8 cellular contexts compared by ENCODE assay signal in the genomic region with DNA sequence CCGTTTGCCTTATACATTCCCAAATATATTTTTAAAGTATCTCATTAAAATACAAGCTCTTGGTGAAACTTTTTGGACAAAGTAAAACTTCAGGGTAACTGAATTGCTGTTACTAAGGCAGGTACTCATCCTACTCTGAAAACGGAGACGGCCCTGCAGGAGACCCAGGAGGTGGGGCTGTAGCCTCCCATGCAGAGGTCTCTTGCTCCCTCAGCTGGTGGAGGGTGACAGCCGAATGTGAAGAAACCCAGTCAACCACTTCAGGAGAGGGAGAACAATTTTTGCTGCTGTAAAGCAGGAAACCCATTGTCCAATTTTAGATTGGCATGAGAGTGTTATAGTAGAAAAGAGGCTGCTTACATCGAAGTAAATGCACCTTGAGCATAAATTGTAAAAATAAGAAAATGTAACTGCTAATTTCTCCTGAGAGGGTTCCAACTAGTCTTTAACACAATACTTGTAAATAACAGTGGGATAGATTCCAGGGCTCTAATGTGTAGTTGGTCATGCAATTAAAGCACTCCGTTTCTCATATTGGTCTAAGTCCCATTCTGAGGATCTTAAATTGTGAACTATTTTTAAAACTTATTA. TPM values are rescaled to one million over a fixed set of nuclear protein-coding genes. Genes with fewer than 3 reads are reported as not detected.
DNase-seq lines count a peak whose midpoint lies in the region; ATAC-seq and TF ChIP-seq lines count a peak whose summit lies in the region.
"Not testable (repeated sequence)": the region's sequence is repeated elsewhere in the genome, so short reads cannot be mapped to it uniquely, and the experiment has no call there.

No MANE protein-coding gene starts in this region.

- H3K9me3 ChIP-seq in Peyer's patch = not testable (repeated sequence)

- peaks cover 12% of the 10 kb centered on the region; the same call in 2 of the 3 replicates for H3K4me1 Mint-ChIP-seq in GM23338
- H3K4me1 Mint-ChIP-seq in naive B cell = peaks cover 4 to 11% (median 6%) of the 10 kb centered on the region in 3 donors

- not testable (repeated sequence) for H3K4me2 ChIP-seq in GM23338

- not testable (repeated sequence) for H2AFZ ChIP-seq in GM23338

- not testable (repeated sequence) for H3K79me2 ChIP-seq in GM23338 (replicated peaks; ENCODE audit: insufficient read depth)

- TF ChIP-seq POLR2A in Peyer's patch (IDR thresholded peaks at IDR 0.05) = not testable (repeated sequence)

- not testable (repeated sequence) for H3K36me3 ChIP-seq in GM23338 (ENCODE audit: insufficient read depth); Peyer's patch

- H3K9me2 ChIP-seq in GM23338 (ENCODE audit: insufficient read depth) = not testable (repeated sequence)

- H3K9me3 Mint-ChIP-seq in GM23338, naive B cell: not testable (repeated sequence)

- not testable (repeated sequence) for H3F3A ChIP-seq in GM23338 (replicated peaks; ENCODE audit: low read depth)

- not testable (repeated sequence) for H3K36me3 Mint-ChIP-seq in GM23338 (ENCODE audit: low read depth); naive B cell

- not testable (repeated sequence) for H3K27me3 Mint-ChIP-seq in GM23338 (ENCODE audit: insufficient read depth, low read depth, poor library complexity)
- peaks cover 20 to 34% (median 21%) of the 10 kb centered on the region in 3 donors for H3K27me3 Mint-ChIP-seq in naive B cell

- H3K27ac Mint-ChIP-seq in GM23338, naive B cell: not testable (repeated sequence)

- DNase-seq in ELR (ENCODE audit: low read depth) (peak; percentile 54), GM23338 (ENCODE audit: low spot score) (peak; percentile 66), LoVo (ENCODE audit: low spot score) (peak; percentile 39), Peyer's patch (peak in 2 of 3 donors; percentile 35 to 62), activated T-cell treated with anti-CD3 and anti-CD28 coated beads for 24 hours (ENCODE audit: low read depth) (peak; percentile 41), naive B cell (peak; percentile 32)
- DNase-seq in epithelial cell of proximal tubule (ENCODE audit: low read depth) = not testable (repeated sequence)
- DNase-seq in stimulated activated naive CD8-positive, alpha-beta T cell treated with anti-CD3 and anti-CD28 coated beads, Interleukin-15, Interleukin-2, amounts not matched to agents 100 U/mL and 50 U/mL, for 24 hours = peak; percentile 37

- peak; percentile 95 for ATAC-seq in GM23338
- peak; percentile 93 to 96 for ATAC-seq in naive B cell (ENCODE audit: low read depth in 2 of 2)
- peak; percentile 92 for ATAC-seq in stimulated activated naive CD8-positive, alpha-beta T cell treated with anti-CD3 and anti-CD28 coated beads, Interleukin-15, Interleukin-2, amounts not matched to agents 100 U/mL and 50 U/mL, for 24 hours

- not testable (repeated sequence) for H3K4me3 Mint-ChIP-seq in GM23338
- peak overlapping the region in 1 of 8 donors; percentile 50 for H3K4me3 Mint-ChIP-seq in naive B cell

- H3K4me3 ChIP-seq in GM23338; Peyer's patch; epithelial cell of proximal tubule (ENCODE audit: low read depth, low read length): not testable (repeated sequence)

- TF ChIP-seq CTCF in GM23338 (conservative IDR thresholded peaks at IDR 0.05; ENCODE audit: low read depth in 2 of 2) (peak; percentile 60 to 62), Peyer's patch (IDR thresholded peaks at IDR 0.05) (peak in 4 of 6 experiments; percentile 25 to 56 (median 40)), epithelial cell of proximal tubule (conservative IDR thresholded peaks at IDR 0.05; ENCODE audit: low read depth, low read length) (peak; percentile 50)

- peaks cover 26% of the 10 kb centered on the region for H3K27me3 ChIP-seq in GM23338 (ENCODE audit: insufficient read depth)
- H3K27me3 ChIP-seq in Peyer's patch = not testable (repeated sequence)

- not testable (repeated sequence) for H4K20me1 ChIP-seq in GM23338 (replicated peaks; ENCODE audit: insufficient read depth)

- H3K4me1 ChIP-seq in GM23338 (ENCODE audit: insufficient read depth) = peaks cover 11% of the 10 kb centered on the region
- not testable (repeated sequence) for H3K4me1 ChIP-seq in Peyer's patch

- not testable (repeated sequence) for H3K27ac ChIP-seq in GM23338 (ENCODE audit: low read depth); Peyer's patch

RNA-seq across cellular contexts. Expression of gene BDP1, which starts 8.1 kb away (rescaled TPM):
- total RNA-seq in GM23338 (2014; rRNA removed; shearing (Covaris generic)) = 39.1 and 41.8 TPM in 2 replicates
- polyA plus RNA-seq in GM23338 (2016; fragmentation: Nextera tagmentation; extraction: Ambion mirVana) (44.5 and 54.4 TPM in 2 replicates), naive B cell (ENCODE audit: low read depth in 6 of 6) (10 to 100 TPM in 4 of 6 donors, 1 to 10 TPM in 2; 3.1 to 30.7 (median 10.7) TPM)
- total RNA-seq in Peyer's patch (100 to 1,000 TPM in 1 of 4 donors, 10 to 100 TPM in 3; 25.7 to 164 (median 31.1) TPM), epithelial cell of proximal tubule (18.2 and 20.5 TPM in 2 replicates)
